Comparison of ENCODE assay signal across 20 cellular contexts in the genomic region with DNA sequence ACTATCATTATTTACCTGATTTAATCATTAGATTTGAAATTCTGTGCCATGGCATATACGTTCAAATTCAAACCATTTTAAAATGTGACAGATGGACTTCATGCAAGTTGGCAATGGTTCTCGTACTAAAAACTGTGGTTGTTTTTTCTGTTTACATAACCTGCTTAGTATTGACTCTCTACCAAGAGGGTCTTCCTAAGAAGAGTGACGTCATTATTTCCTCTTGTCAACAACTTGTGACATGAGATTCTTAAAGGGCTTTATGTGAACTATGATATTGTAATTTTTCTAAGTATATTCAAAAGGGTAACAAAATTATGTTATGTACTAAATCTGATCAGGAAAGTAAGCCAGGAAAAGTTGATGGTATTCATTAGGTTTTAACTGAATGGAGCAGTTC.
DNase-seq lines count a peak whose midpoint lies in the region; ATAC-seq, FAIRE-seq and TF ChIP-seq lines count a peak whose summit lies in the region.
"Had no signal": no experiment of that assay in that cellular context is flagged by ENCODE, and none has a peak within 500 bp of the region (broad histone marks: within the 10 kb centered on the region; RNA-seq: fewer than 3 reads in every experiment).

No MANE protein-coding gene starts in this region.

- H3K36me3 ChIP-seq in keratinocyte (ENCODE audit: control insufficient read depth in 2 of 2, extremely low read depth in 1 of 2, insufficient read depth in 2 of 2, low read length in 2 of 2) (no peaks in the 10 kb centered on the region), prostate gland (no peaks in the 10 kb centered on the region)
- H3K36me3 ChIP-seq: heart left ventricle, lower lobe of right lung, MG63 had no signal

- H3K9ac ChIP-seq in keratinocyte (ENCODE audit: control insufficient read depth, extremely low read depth, insufficient read depth, low read length) = no peak overlapping the region

- TF ChIP-seq CTCF in keratinocyte (optimal IDR thresholded peaks at IDR 0.05 in 1 of 3, IDR thresholded peaks at IDR 0.05 in 1 of 3, conservative IDR thresholded peaks at IDR 0.05 in 1 of 3; ENCODE audit: extremely low read depth in 1 of 3, insufficient read depth in 2 of 3, low read length in 3 of 3) (no peak), prostate gland (IDR thresholded peaks at IDR 0.05) (no peak)

- H3K27me3 ChIP-seq in keratinocyte (ENCODE audit: control insufficient read depth, extremely low read depth, insufficient read depth, low read length) = no peaks in the 10 kb centered on the region
- H3K27me3 ChIP-seq in prostate gland (replicated peaks; ENCODE audit: insufficient read depth) = no peaks in the 10 kb centered on the region
- H3K27me3 ChIP-seq: heart left ventricle, MG63 had no signal

- H3K4me2 ChIP-seq in keratinocyte (ENCODE audit: control insufficient read depth, extremely low read depth, insufficient read depth, low read depth, low read length) = no peak overlapping the region

- DNase-seq in CD1c-positive myeloid dendritic cell (ENCODE audit: extremely low spot score) (peak; percentile 53), GM19239 (ENCODE audit: insufficient read length, low spot score) (no peak), NCI-H69 (lab: John Stamatoyannopoulos, UW) (peak; percentile 65), keratinocyte (ENCODE audit: low read depth, low spot score) (no peak), prostate gland (ENCODE audit: low spot score) (no peak), SIG-M5 (lab: John Stamatoyannopoulos, UW) (no peak)
- no peak for DNase-seq in activated T-cell treated with anti-CD3 and anti-CD28 coated beads, Interleukin-2, amount 50 U/mL, for 48 hours
- DNase-seq: activated CD4-positive, alpha-beta T cell treated with anti-CD3 and anti-CD28 coated beads, Interleukin-2, amount 10 ng/mL, durations not matched to agents 7 days and 5 days; activated naive CD4-positive, alpha-beta T cell; caudate nucleus; COR-L47; effector CD8-positive, alpha-beta T cell; heart left ventricle; immature natural killer cell; lower lobe of right lung; MG63; stimulated activated CD4-positive, alpha-beta T cell treated with anti-CD3 and anti-CD28 coated beads, Interleukin-1b, Interleukin-23, amount 100 ng/mL, for 48 hours had no signal

- FAIRE-seq in GM19239 (lab: Jason Lieb, UNC) (peak; percentile 76), keratinocyte (lab: Jason Lieb, UNC) (peak; percentile 39)

- H3K79me2 ChIP-seq in keratinocyte (ENCODE audit: control insufficient read depth, insufficient read depth, low read length) = no peaks in the 10 kb centered on the region

- no peak for ATAC-seq in GM18868 (IDR thresholded peaks at IDR 0.05; ENCODE audit: unreplicated experiment)
- ATAC-seq: heart left ventricle, lower lobe of right lung, sciatic nerve had no signal

- H3K4me1 ChIP-seq in keratinocyte (ENCODE audit: control insufficient read depth, extremely low read depth, insufficient read depth, low read length) = peaks cover 12% of the 10 kb centered on the region
- H3K4me1 ChIP-seq in prostate gland (replicated peaks) = no peaks in the 10 kb centered on the region

- 69% methylated on average over 3 of the region's 3 CpGs for WGBS in prostate gland

- no peak overlapping the region for H3K4me3 ChIP-seq in keratinocyte (ENCODE audit: control insufficient read depth in 2 of 3, extremely low read depth in 1 of 3, insufficient read depth in 2 of 3, low read depth in 1 of 3, low read length in 3 of 3)
- no peak overlapping the region for H3K4me3 ChIP-seq in prostate gland
- H3K4me3 ChIP-seq: heart left ventricle, lower lobe of right lung, MG63 had no signal

- dilution Hi-C loops in keratinocyte (cut with MboI; ENCODE audit: extremely low pct_ligation_motif_present, low sequenced_read_pairs) = no loop called here

- intact Hi-C loops in prostate gland (cut with DNase I) = no loop called here

- H3K9me3 ChIP-seq in keratinocyte (ENCODE audit: control insufficient read depth, low read depth, low read length) (no peaks in the 10 kb centered on the region), prostate gland (no peaks in the 10 kb centered on the region)
- H3K9me3 ChIP-seq: heart left ventricle, lower lobe of right lung, MG63 had no signal

- H4K20me1 ChIP-seq in keratinocyte (ENCODE audit: control insufficient read depth, extremely low read depth, insufficient read depth, low read length) = no peaks in the 10 kb centered on the region

- no peak for TF ChIP-seq POLR2A in prostate gland (IDR thresholded peaks at IDR 0.05)

- no peak overlapping the region for H2AFZ ChIP-seq in keratinocyte (ENCODE audit: control insufficient read depth, low read length)

- H3K9me1 ChIP-seq in keratinocyte (ENCODE audit: control insufficient read depth, extremely low read depth, insufficient read depth, low read length) = no peaks in the 10 kb centered on the region

- H3K27ac ChIP-seq in keratinocyte (ENCODE audit: control insufficient read depth, insufficient read depth, low read length) (no peak overlapping the region), prostate gland (no peak overlapping the region)
- H3K27ac ChIP-seq: lower lobe of right lung, RWPE1 had no signal

Comparison
In these comparisons a context has a peak if more than half of its experiments do, and no peak if none do; other contexts are left out.
1. DNase-seq: peak in CD1c-positive myeloid dendritic cell (single experiment) and NCI-H69 (single experiment); none in GM19239 (single experiment), keratinocyte (single experiment), prostate gland (single experiment), activated T-cell treated with anti-CD3 and anti-CD28 coated beads, Interleukin-2, amount 50 U/mL, for 48 hours (0 of 2) and SIG-M5 (single experiment).